In genomic region chr5:176365663-176366574, GRCh38 we compare ENCODE assay signal across 8 cellular contexts. TPM values are rescaled to one million over a fixed set of nuclear protein-coding genes. Genes with fewer than 3 reads are reported as not detected.
DNase-seq lines count a peak whose midpoint lies in the region; ATAC-seq and TF ChIP-seq lines count a peak whose summit lies in the region.

No MANE protein-coding gene starts in this region.

- H3K4me1 Mint-ChIP-seq in neural crest cell, result peaks cover 18% of the 10 kb centered on the region

- TF ChIP-seq POLR2A in vagina (IDR thresholded peaks at IDR 0.05), result no peak

- peak; percentile 26 for ATAC-seq in GM18502 (IDR thresholded peaks at IDR 0.05; ENCODE audit: poor library complexity, unreplicated experiment)
- ATAC-seq in HG03460 (IDR thresholded peaks at IDR 0.05; ENCODE audit: unreplicated experiment), result peak; percentile 17
- no peak for ATAC-seq in GM21526 (IDR thresholded peaks at IDR 0.05; ENCODE audit: low FRiP score, unreplicated experiment)
- ATAC-seq in HG03439 (IDR thresholded peaks at IDR 0.05; ENCODE audit: unreplicated experiment), result no peak

- TF ChIP-seq CTCF in fibroblast of villous mesenchyme (IDR thresholded peaks at IDR 0.05; ENCODE audit: insufficient read depth, low read depth, low read length), result no peak
- TF ChIP-seq CTCF in neural crest cell (conservative IDR thresholded peaks at IDR 0.05), result no peak
- TF ChIP-seq CTCF in vagina (IDR thresholded peaks at IDR 0.05), result no peak

- peak overlapping the region; percentile 71 for H3K4me3 ChIP-seq in fibroblast of villous mesenchyme (ENCODE audit: low read depth, low read length)
- H3K4me3 ChIP-seq in vagina, result peak overlapping the region; percentile 76 to 84

- H3K4me1 ChIP-seq in vagina, result peaks cover 21% of the 10 kb centered on the region

- peaks cover 0 to 21% of the 10 kb centered on the region in 2 donors for H3K36me3 ChIP-seq in vagina

- H3K27ac Mint-ChIP-seq in neural crest cell (ENCODE audit: unreplicated experiment), result no peak overlapping the region

- H3K27me3 ChIP-seq in vagina, result no peaks in the 10 kb centered on the region

- peak overlapping the region; percentile 91 for H3K4me3 Mint-ChIP-seq in neural crest cell

- H3K27me3 Mint-ChIP-seq in neural crest cell (ENCODE audit: low read depth), result peaks cover 19% of the 10 kb centered on the region

- intact Hi-C loops in vagina (cut with DNase I), result no loop called here

- H3K36me3 Mint-ChIP-seq in neural crest cell (ENCODE audit: low read depth), result peaks cover 15% of the 10 kb centered on the region

- H3K9me3 ChIP-seq in vagina, result no peaks in the 10 kb centered on the region

- H3K9me3 Mint-ChIP-seq in neural crest cell, result no peaks in the 10 kb centered on the region

- DNase-seq in activated T-helper 1 cell treated with Interleukin-2 at 50 U/mL for 16 hours (ENCODE audit: low read depth) (peak; percentile 14), fibroblast of villous mesenchyme (ENCODE audit: low read depth) (peak; percentile 52), neural crest cell (ENCODE audit: low read depth, low spot score) (peak; percentile 29), vagina (ENCODE audit: extremely low spot score in 2 of 2) (no peak)

- peak overlapping the region; percentile 81 for H3K27ac ChIP-seq in vagina

RNA-seq across cellular contexts. Expression of gene ARL10, which starts 0.6 kb away (rescaled TPM):
- total RNA-seq in fibroblast of villous mesenchyme, result 13.4 and 17.7 TPM in 2 replicates
- 37.2 and 40.0 TPM in 2 replicates for total RNA-seq in neural crest cell
- total RNA-seq in vagina, result 9.8 TPM

RNA-seq across cellular contexts. Expression of gene KIAA1191, which starts 4.4 kb away (rescaled TPM):
- total RNA-seq in fibroblast of villous mesenchyme, result 65.4 and 107 TPM in 2 replicates
- 112 and 118 TPM in 2 replicates for total RNA-seq in neural crest cell
- total RNA-seq in vagina, result 99.4 TPM

RNA-seq across cellular contexts. Expression of gene NOP16, which starts 22.5 kb away (rescaled TPM):
- total RNA-seq in fibroblast of villous mesenchyme (9.3 and 13.8 TPM in 2 replicates), neural crest cell (40.9 and 42.4 TPM in 2 replicates), vagina (48.6 TPM)

RNA-seq across cellular contexts. Expression of gene HIGD2A, which starts 22.6 kb away (rescaled TPM):
- total RNA-seq in fibroblast of villous mesenchyme (19.0 and 33.5 TPM in 2 replicates), neural crest cell (91.2 and 92.5 TPM in 2 replicates), vagina (124 TPM)

RNA-seq across cellular contexts. Expression of gene CLTB, which starts 50.4 kb away (rescaled TPM):
- total RNA-seq in fibroblast of villous mesenchyme (86.3 and 118 TPM in 2 replicates), neural crest cell (31.6 and 36.0 TPM in 2 replicates), vagina (254 TPM)

Comparison
In these comparisons a context has a peak if more than half of its experiments do, and no peak if none do; other contexts are left out.
1. ATAC-seq: peak in GM18502 (single experiment) and HG03460 (single experiment); none in GM21526 (single experiment) and HG03439 (single experiment).
2. DNase-seq: peak in activated T-helper 1 cell treated with Interleukin-2 at 50 U/mL for 16 hours (single experiment), fibroblast of villous mesenchyme (single experiment) and neural crest cell (single experiment); none in vagina (0 of 2).